Comparison of ENCODE assay signal across 23 cellular contexts in the genomic region with DNA sequence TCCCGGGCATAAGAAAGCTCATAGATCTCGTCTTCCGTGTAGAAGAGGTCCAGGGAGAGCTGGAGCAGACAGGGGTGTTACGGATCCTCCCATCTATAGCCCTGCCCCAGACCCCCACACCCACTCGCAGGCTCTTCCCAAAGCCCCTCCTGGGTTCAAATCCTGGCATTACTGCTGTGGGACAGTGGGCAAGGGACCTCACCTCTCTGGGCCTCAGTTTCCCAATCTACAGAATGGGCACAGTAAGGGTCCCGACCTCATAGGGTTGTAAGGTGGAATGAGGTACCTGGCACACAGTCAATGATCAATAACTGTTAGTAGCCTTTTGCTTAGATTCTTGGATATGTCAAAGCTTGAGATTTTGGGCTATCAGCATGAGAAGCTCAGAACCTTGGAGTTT. TPM values are rescaled to one million over a fixed set of nuclear protein-coding genes. Genes with fewer than 3 reads are reported as not detected.
"Had no signal": no experiment of that assay in that cellular context is flagged by ENCODE, and none has a peak within 500 bp of the region (broad histone marks: within the 10 kb centered on the region; RNA-seq: fewer than 3 reads in every experiment).

No MANE protein-coding gene starts in this region.

- H3K27ac ChIP-seq: breast epithelium had no signal

- H3K4me3 ChIP-seq: breast epithelium had no signal

- FAIRE-seq: RCC 7860 had no signal

- ATAC-seq: activated CD8-positive, alpha-beta memory T cell treated with anti-CD3 and anti-CD28 coated beads, Interleukin-2, amount 10 ng/mL, durations not matched to agents 7 days and 5 days; PC-3; WTC11 had no signal

- H3K27me3 ChIP-seq: breast epithelium had no signal

- H3K36me3 ChIP-seq: breast epithelium had no signal

- H3K9me3 ChIP-seq: breast epithelium had no signal

- DNase-seq: activated CD4-positive, alpha-beta T cell treated with anti-CD3 and anti-CD28 coated beads for 48 hours; activated CD4-positive, alpha-beta T cell treated with anti-CD3 and anti-CD28 coated beads, Interleukin-2, amount 50 U/mL, for 4 hours; activated CD4-positive, CD25-positive, alpha-beta regulatory T cell treated with anti-CD3 and anti-CD28 coated beads, Interleukin-2, amount 50 U/mL, for 72 hours; activated CD8-positive, alpha-beta memory T cell treated with anti-CD3 and anti-CD28 coated beads, Interleukin-2, amount 10 ng/mL, durations not matched to agents 7 days and 5 days; activated effector memory CD4-positive, alpha-beta T cell treated with Interleukin-2 at 50 U/mL for 16 hours; activated naive CD4-positive, alpha-beta T cell; activated T-cell treated with anti-CD3 and anti-CD28 coated beads, Interleukin-2, amount 50 U/mL, for 24 hours; aorta; central memory CD4-positive, alpha-beta T cell; Karpas-422; MM.1S; NCI-H1105; NCI-H1436 treated with DMSO at 0.1 percent for 48 hours; NCI-H187; NCI-H2081 treated with DMSO at 0.1 percent for 48 hours; NCI-H446; PC-3; SHP77 had no signal

- H3K4me1 ChIP-seq: breast epithelium had no signal

RNA-seq across cellular contexts. Expression of gene RASGRP4, which starts 12.6 kb away (rescaled TPM):
- total RNA-seq: chondrocyte, PC-3, SK-MEL-5 had no signal

RNA-seq across cellular contexts. Expression of gene RYR1, which starts 20.1 kb away (rescaled TPM):
- total RNA-seq: PC-3 had no signal

RNA-seq across cellular contexts. Expression of gene GGN, which starts 25.6 kb away (rescaled TPM):
- total RNA-seq: activated CD8-positive, alpha-beta memory T cell treated with anti-CD3 and anti-CD28 coated beads, Interleukin-2, amount 10 ng/mL, durations not matched to agents 7 days and 5 days; SK-MEL-5 had no signal
